11 cellular contexts compared by ENCODE assay signal in genomic region chr17:28908640-28909098, GRCh38. TPM values are rescaled to one million over a fixed set of nuclear protein-coding genes. Genes with fewer than 3 reads are reported as not detected.
DNase-seq lines count a peak whose midpoint lies in the region; ATAC-seq and TF ChIP-seq lines count a peak whose summit lies in the region.
"Had no signal": no experiment of that assay in that cellular context is flagged by ENCODE, and none has a peak within 500 bp of the region (broad histone marks: within the 10 kb centered on the region; RNA-seq: fewer than 3 reads in every experiment).

No MANE protein-coding gene starts in this region.

- no peak for TF ChIP-seq POLR2A in uterus (IDR thresholded peaks at IDR 0.05)

- H3K4me1 Mint-ChIP-seq in activated naive CD8-positive, alpha-beta T cell (ENCODE audit: low read depth), result no peaks in the 10 kb centered on the region
- H3K4me1 Mint-ChIP-seq in activated naive CD8-positive, alpha-beta T cell treated with anti-CD3 and anti-CD28 coated beads, Interleukin-2, amount 50 U/mL, for 24 hours, result no peaks in the 10 kb centered on the region

- H3K27me3 Mint-ChIP-seq in activated naive CD8-positive, alpha-beta T cell, result no peaks in the 10 kb centered on the region
- no peaks in the 10 kb centered on the region for H3K27me3 Mint-ChIP-seq in activated naive CD8-positive, alpha-beta T cell treated with anti-CD3 and anti-CD28 coated beads, Interleukin-2, amount 50 U/mL, for 24 hours

- no peaks in the 10 kb centered on the region for H3K27me3 ChIP-seq in uterus
- H3K27me3 ChIP-seq: BE2C had no signal

- no peak for DNase-seq in activated naive CD8-positive, alpha-beta T cell treated with anti-CD3 and anti-CD28 coated beads, Interleukin-2, amount 50 U/mL, for 24 hours
- DNase-seq in dermis microvascular lymphatic vessel endothelial cell (ENCODE audit: low read depth in 2 of 2), result peak; percentile 48 to 77
- peak; percentile 20 for DNase-seq in middle frontal gyrus (ENCODE audit: extremely low spot score, low spot score)
- DNase-seq in uterus, result peak; percentile 73 to 76
- DNase-seq in GM10248 (ENCODE audit: extremely low spot score), result no peak
- DNase-seq: activated CD4-positive, alpha-beta T cell treated with anti-CD3 and anti-CD28 coated beads for 1 hour; BE2C; NCI-H524 had no signal

- POLR2A ChIA-PET in GM10248 (lab: Yijun Ruan, JAX), result interaction anchor here (0.6 to 0.9 kb wide), 2 partner anchors 26 to 182 kb away, joined by 4 to 5 read pairs; no protein-coding TSS in a partner anchor

- peaks cover 11 to 14% of the 10 kb centered on the region in 2 donors for H3K4me1 ChIP-seq in uterus
- H3K4me1 ChIP-seq: BE2C had no signal

- H3K36me3 ChIP-seq in uterus, result no peaks in the 10 kb centered on the region

- no peaks in the 10 kb centered on the region for H3K9me3 Mint-ChIP-seq in activated naive CD8-positive, alpha-beta T cell (ENCODE audit: low read depth)
- H3K9me3 Mint-ChIP-seq in activated naive CD8-positive, alpha-beta T cell treated with anti-CD3 and anti-CD28 coated beads, Interleukin-2, amount 50 U/mL, for 24 hours, result no peaks in the 10 kb centered on the region

- H3K4me3 Mint-ChIP-seq in activated naive CD8-positive, alpha-beta T cell, result no peak overlapping the region
- no peak overlapping the region for H3K4me3 Mint-ChIP-seq in activated naive CD8-positive, alpha-beta T cell treated with anti-CD3 and anti-CD28 coated beads, Interleukin-2, amount 50 U/mL, for 24 hours

- ATAC-seq in activated naive CD8-positive, alpha-beta T cell treated with anti-CD3 and anti-CD28 coated beads, Interleukin-2, amount 50 U/mL, for 24 hours, result no peak
- ATAC-seq in esophagus mucosa, result no peak
- no peak for ATAC-seq in GM21367 (IDR thresholded peaks at IDR 0.05; ENCODE audit: unreplicated experiment)

- CTCF ChIA-PET in GM10248 (lab: Yijun Ruan, JAX), result interaction anchor here (0.9 to 11.5 kb wide), 11 partner anchors 10 to 262 kb away, joined by 3 to 89 read pairs (median 8); partner anchors contain the start of genes FLOT2 and TLCD1

- H3K9me3 ChIP-seq in uterus, result no peaks in the 10 kb centered on the region
- H3K9me3 ChIP-seq: BE2C had no signal

- peak overlapping the region; percentile 2 for H3K27ac Mint-ChIP-seq in activated naive CD8-positive, alpha-beta T cell
- no peak overlapping the region for H3K27ac Mint-ChIP-seq in activated naive CD8-positive, alpha-beta T cell treated with anti-CD3 and anti-CD28 coated beads, Interleukin-2, amount 50 U/mL, for 24 hours

- peak overlapping the region; percentile 78 to 84 for H3K27ac ChIP-seq in uterus

- H3K36me3 Mint-ChIP-seq in activated naive CD8-positive, alpha-beta T cell, result no peaks in the 10 kb centered on the region
- H3K36me3 Mint-ChIP-seq in activated naive CD8-positive, alpha-beta T cell treated with anti-CD3 and anti-CD28 coated beads, Interleukin-2, amount 50 U/mL, for 24 hours (ENCODE audit: low read depth), result peaks cover 34% of the 10 kb centered on the region

- TF ChIP-seq CTCF in uterus (IDR thresholded peaks at IDR 0.05), result no peak
- no peak for TF ChIP-seq CTCF in GM10248 (IDR thresholded peaks at IDR 0.05; ENCODE audit: control extremely low read depth, extremely low read depth, low read depth, missing control alignments)

- H3K4me3 ChIP-seq in uterus, result no peak overlapping the region

- intact Hi-C loops in uterus (cut with DNase I; ENCODE audit: low total_unique reads), result no loop called here

RNA-seq across cellular contexts. Expression of gene DHRS13, which starts 5.8 kb away (rescaled TPM):
- total RNA-seq in dermis microvascular lymphatic vessel endothelial cell, result 9.1 and 10.6 TPM in 2 replicates
- 10 to 100 TPM in 3 of 4 donors, under 1 TPM in 1; 0.26 to 17.4 (median 13.6) TPM for total RNA-seq in uterus
- 10.0 TPM for total RNA-seq in esophagus mucosa

RNA-seq across cellular contexts. Expression of gene FLOT2, which starts 11.1 kb away (rescaled TPM):
- total RNA-seq in dermis microvascular lymphatic vessel endothelial cell (89.9 and 119 TPM in 2 replicates), uterus (100 to 1,000 TPM in 1 of 4 donors, 10 to 100 TPM in 3; 31.3 to 117 (median 37.4) TPM), esophagus mucosa (111 TPM)

RNA-seq across cellular contexts. Expression of gene PHF12, which starts 42.6 kb away (rescaled TPM):
- 4.4 and 9.0 TPM in 2 replicates for total RNA-seq in dermis microvascular lymphatic vessel endothelial cell
- total RNA-seq in uterus, result 10 to 100 TPM; 22.1 to 78.4 (median 55.2) TPM
- 14.2 TPM for total RNA-seq in esophagus mucosa

RNA-seq across cellular contexts. Expression of gene ERAL1, which starts 53.9 kb away (rescaled TPM):
- total RNA-seq in dermis microvascular lymphatic vessel endothelial cell (27.6 and 36.8 TPM in 2 replicates), uterus (10 to 100 TPM; 19.0 to 67.6 (median 32.3) TPM), esophagus mucosa (31.7 TPM)

Comparison
In these comparisons a context has a peak if more than half of its experiments do, and no peak if none do; other contexts are left out.
1. DNase-seq: peak in dermis microvascular lymphatic vessel endothelial cell (2 of 2), middle frontal gyrus (single experiment) and uterus (2 of 2); none in activated naive CD8-positive, alpha-beta T cell treated with anti-CD3 and anti-CD28 coated beads, Interleukin-2, amount 50 U/mL, for 24 hours (single experiment) and GM10248 (single experiment).